Comparison of ENCODE assay signal across 8 cellular contexts in genomic region chr5:65034782-65035181, GRCh38.
DNase-seq lines count a peak whose midpoint lies in the region; ATAC-seq and TF ChIP-seq lines count a peak whose summit lies in the region.

No MANE protein-coding gene starts in this region.

- H3K9ac ChIP-seq in smooth muscle cell (ENCODE audit: low read depth): peak overlapping the region; percentile 90

- H3K27ac ChIP-seq in VCaP: peak overlapping the region; percentile 63; the same call in 1 of the 2 replicates
- H3K27ac ChIP-seq in smooth muscle cell (ENCODE audit: low read depth): peak overlapping the region; percentile 89

- 75% methylated on average over 13 of the region's 13 CpGs for WGBS in smooth muscle cell (ENCODE audit: low lambda C conversion rate)

- H3K4me2 ChIP-seq in smooth muscle cell: peak overlapping the region; percentile 71

- H3K27me3 ChIP-seq in smooth muscle cell (ENCODE audit: low read depth): no peaks in the 10 kb centered on the region

- no peak for ATAC-seq in left ventricle myocardium superior
- ATAC-seq in HG02852 (IDR thresholded peaks at IDR 0.05; ENCODE audit: unreplicated experiment): no peak
- no peak for ATAC-seq in HG02840 (IDR thresholded peaks at IDR 0.05; ENCODE audit: low FRiP score, unreplicated experiment)

- H3K36me3 ChIP-seq in smooth muscle cell (ENCODE audit: low read depth): no peaks in the 10 kb centered on the region

- H3K4me3 ChIP-seq in smooth muscle cell: peak overlapping the region; percentile 47

- peaks cover 18% of the 10 kb centered on the region for H3K4me1 ChIP-seq in smooth muscle cell (ENCODE audit: low read depth)

- intact Hi-C loops in left ventricle myocardium superior (cut with micrococcal nuclease): no loop called here

- no peaks in the 10 kb centered on the region for H3K79me2 ChIP-seq in smooth muscle cell (ENCODE audit: low read depth)

- DNase-seq in NCI-H748 (lab: John Stamatoyannopoulos, UW; ENCODE audit: unreplicated experiment) (peak; percentile 23), NCI-H748 treated with DMSO at 0.1 percent for 48 hours (lab: John Stamatoyannopoulos, UW) (no peak), left ventricle myocardium superior (peak; percentile 40), smooth muscle cell (lab: John Stamatoyannopoulos, UW; ENCODE audit: unreplicated experiment) (no peak), foreskin melanocyte (no peak)

- no peaks in the 10 kb centered on the region for H4K20me1 ChIP-seq in smooth muscle cell (ENCODE audit: low read depth)

- H3F3A ChIP-seq in smooth muscle cell (ENCODE audit: low read depth): peaks cover 13% of the 10 kb centered on the region

- H3K9me3 ChIP-seq in smooth muscle cell (replicated peaks; ENCODE audit: low read depth): no peaks in the 10 kb centered on the region

- H2AFZ ChIP-seq in smooth muscle cell (ENCODE audit: low read depth): peak overlapping the region; percentile 62

- no peak for TF ChIP-seq CTCF in VCaP (conservative IDR thresholded peaks at IDR 0.05)
- no peak for TF ChIP-seq CTCF in smooth muscle cell (IDR thresholded peaks at IDR 0.05; ENCODE audit: borderline replicate concordance, insufficient read depth, poor library complexity, severe bottlenecking)

Comparison
In these comparisons a context has a peak if more than half of its experiments do, and no peak if none do; other contexts are left out.
1. DNase-seq: peak in NCI-H748 (single experiment) and left ventricle myocardium superior (single experiment); none in NCI-H748 treated with DMSO at 0.1 percent for 48 hours (single experiment), smooth muscle cell (single experiment) and foreskin melanocyte (single experiment).